In the genomic region with DNA sequence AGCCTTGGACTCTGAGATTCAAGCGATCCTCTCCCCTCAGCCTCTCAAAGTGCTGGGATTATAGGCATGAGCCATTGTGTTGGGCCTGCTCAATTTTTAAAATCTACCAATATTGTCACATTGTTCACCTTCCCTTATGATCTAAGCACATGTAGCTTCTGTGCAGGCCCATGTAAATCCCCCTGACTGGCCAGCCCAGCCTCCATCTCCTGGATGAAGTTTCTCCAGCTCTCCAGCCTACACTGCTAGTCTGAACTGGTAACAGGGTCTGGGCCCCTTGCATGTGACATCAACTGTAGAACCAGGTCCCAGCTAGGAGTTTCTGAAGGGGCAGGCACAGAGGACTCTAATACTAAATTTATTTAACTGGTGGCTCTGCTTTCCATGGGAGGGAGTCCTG, we compare ENCODE assay signal across 1 cellular context.
TF ChIP-seq lines count a peak whose summit lies in the region.

No MANE protein-coding gene starts in this region.

TF ChIP-seq in K562, 482 proteins besides CTCF, POLR2A, EP300 and RAD21 (continued from another document):
- TF ChIP-seq, protein P1, sequence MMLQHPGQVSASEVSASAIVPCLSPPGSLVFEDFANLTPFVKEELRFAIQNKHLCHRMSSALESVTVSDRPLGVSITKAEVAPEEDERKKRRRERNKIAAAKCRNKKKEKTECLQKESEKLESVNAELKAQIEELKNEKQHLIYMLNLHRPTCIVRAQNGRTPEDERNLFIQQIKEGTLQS (IDR thresholded peaks at IDR 0.05), result no peak
- TF ChIP-seq, protein P1 (CRISPR knock-in tag; conservative IDR thresholded peaks at IDR 0.05), result 0 out of 2 replicates have a peak, but pooled peaks have one; percentile 22
- TF ChIP-seq SRSF9 (IDR thresholded peaks at IDR 0.05; ENCODE audit: borderline replicate concordance, low read depth, low read length) (no peak), KAT7 (CRISPR knock-in tag; IDR thresholded peaks at IDR 0.05; ENCODE audit: borderline replicate concordance) (no peak), SRSF3 (IDR thresholded peaks at IDR 0.05; ENCODE audit: insufficient read depth, low read length) (no peak), HNRNPL (IDR thresholded peaks at IDR 0.05; ENCODE audit: low read depth, low read length) (no peak), ZNF347 (CRISPR knock-in tag; IDR thresholded peaks at IDR 0.05; ENCODE audit: low read depth) (no peak), ZNF143 (CRISPR knock-in tag; IDR thresholded peaks at IDR 0.05) (peak; percentile 8; the same call in 1 of the 2 replicates), RFX7 (CRISPR knock-in tag; IDR thresholded peaks at IDR 0.05) (no peak), ZNF324 (CRISPR knock-in tag; IDR thresholded peaks at IDR 0.05) (no peak), NFATC3 (IDR thresholded peaks at IDR 0.05) (no peak), ZNF695 (CRISPR knock-in tag; IDR thresholded peaks at IDR 0.05) (no peak), DNMT1 (IDR thresholded peaks at IDR 0.05) (no peak), JUND (IDR thresholded peaks at IDR 0.05; ENCODE audit: borderline replicate concordance, low read depth, low read length) (no peak), JUND (tag; IDR thresholded peaks at IDR 0.05; ENCODE audit: borderline replicate concordance, low read depth, low read length) (no peak), KLF13 (tag; IDR thresholded peaks at IDR 0.05; ENCODE audit: borderline replicate concordance, low read depth) (no peak), MCM3 (IDR thresholded peaks at IDR 0.05) (no peak), TGIF2 (CRISPR knock-in tag; IDR thresholded peaks at IDR 0.05) (no peak), ZNF561 (CRISPR knock-in tag; conservative IDR thresholded peaks at IDR 0.05) (no peak), HMG20B (CRISPR knock-in tag; IDR thresholded peaks at IDR 0.05) (no peak), KDM2B (CRISPR knock-in tag; IDR thresholded peaks at IDR 0.05) (no peak), EWSR1 (IDR thresholded peaks at IDR 0.05; ENCODE audit: borderline replicate concordance, low read depth, partially characterized antibody) (no peak), NFE2L1 (tag; IDR thresholded peaks at IDR 0.05; ENCODE audit: borderline replicate concordance, low read depth) (no peak), TSC22D4 (tag; IDR thresholded peaks at IDR 0.05) (no peak)
- TF ChIP-seq, protein P2, sequence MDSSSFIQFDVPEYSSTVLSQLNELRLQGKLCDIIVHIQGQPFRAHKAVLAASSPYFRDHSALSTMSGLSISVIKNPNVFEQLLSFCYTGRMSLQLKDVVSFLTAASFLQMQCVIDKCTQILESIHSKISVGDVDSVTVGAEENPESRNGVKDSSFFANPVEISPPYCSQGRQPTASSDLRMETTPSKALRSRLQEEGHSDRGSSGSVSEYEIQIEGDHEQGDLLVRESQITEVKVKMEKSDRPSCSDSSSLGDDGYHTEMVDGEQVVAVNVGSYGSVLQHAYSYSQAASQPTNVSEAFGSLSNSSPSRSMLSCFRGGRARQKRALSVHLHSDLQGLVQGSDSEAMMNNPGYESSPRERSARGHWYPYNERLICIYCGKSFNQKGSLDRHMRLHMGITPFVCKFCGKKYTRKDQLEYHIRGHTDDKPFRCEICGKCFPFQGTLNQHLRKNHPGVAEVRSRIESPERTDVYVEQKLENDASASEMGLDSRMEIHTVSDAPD (CRISPR knock-in tag; IDR thresholded peaks at IDR 0.05), result no peak
- TF ChIP-seq, protein P3, sequence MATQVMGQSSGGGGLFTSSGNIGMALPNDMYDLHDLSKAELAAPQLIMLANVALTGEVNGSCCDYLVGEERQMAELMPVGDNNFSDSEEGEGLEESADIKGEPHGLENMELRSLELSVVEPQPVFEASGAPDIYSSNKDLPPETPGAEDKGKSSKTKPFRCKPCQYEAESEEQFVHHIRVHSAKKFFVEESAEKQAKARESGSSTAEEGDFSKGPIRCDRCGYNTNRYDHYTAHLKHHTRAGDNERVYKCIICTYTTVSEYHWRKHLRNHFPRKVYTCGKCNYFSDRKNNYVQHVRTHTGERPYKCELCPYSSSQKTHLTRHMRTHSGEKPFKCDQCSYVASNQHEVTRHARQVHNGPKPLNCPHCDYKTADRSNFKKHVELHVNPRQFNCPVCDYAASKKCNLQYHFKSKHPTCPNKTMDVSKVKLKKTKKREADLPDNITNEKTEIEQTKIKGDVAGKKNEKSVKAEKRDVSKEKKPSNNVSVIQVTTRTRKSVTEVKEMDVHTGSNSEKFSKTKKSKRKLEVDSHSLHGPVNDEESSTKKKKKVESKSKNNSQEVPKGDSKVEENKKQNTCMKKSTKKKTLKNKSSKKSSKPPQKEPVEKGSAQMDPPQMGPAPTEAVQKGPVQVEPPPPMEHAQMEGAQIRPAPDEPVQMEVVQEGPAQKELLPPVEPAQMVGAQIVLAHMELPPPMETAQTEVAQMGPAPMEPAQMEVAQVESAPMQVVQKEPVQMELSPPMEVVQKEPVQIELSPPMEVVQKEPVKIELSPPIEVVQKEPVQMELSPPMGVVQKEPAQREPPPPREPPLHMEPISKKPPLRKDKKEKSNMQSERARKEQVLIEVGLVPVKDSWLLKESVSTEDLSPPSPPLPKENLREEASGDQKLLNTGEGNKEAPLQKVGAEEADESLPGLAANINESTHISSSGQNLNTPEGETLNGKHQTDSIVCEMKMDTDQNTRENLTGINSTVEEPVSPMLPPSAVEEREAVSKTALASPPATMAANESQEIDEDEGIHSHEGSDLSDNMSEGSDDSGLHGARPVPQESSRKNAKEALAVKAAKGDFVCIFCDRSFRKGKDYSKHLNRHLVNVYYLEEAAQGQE (CRISPR knock-in tag; IDR thresholded peaks at IDR 0.05; ENCODE audit: low read depth), result no peak
- TF ChIP-seq, protein P4, sequence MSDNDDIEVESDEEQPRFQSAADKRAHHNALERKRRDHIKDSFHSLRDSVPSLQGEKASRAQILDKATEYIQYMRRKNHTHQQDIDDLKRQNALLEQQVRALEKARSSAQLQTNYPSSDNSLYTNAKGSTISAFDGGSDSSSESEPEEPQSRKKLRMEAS (CRISPR knock-in tag; IDR thresholded peaks at IDR 0.05), result peak; percentile 48; the same call in 1 of the 2 replicates
- TF ChIP-seq, protein P5, sequence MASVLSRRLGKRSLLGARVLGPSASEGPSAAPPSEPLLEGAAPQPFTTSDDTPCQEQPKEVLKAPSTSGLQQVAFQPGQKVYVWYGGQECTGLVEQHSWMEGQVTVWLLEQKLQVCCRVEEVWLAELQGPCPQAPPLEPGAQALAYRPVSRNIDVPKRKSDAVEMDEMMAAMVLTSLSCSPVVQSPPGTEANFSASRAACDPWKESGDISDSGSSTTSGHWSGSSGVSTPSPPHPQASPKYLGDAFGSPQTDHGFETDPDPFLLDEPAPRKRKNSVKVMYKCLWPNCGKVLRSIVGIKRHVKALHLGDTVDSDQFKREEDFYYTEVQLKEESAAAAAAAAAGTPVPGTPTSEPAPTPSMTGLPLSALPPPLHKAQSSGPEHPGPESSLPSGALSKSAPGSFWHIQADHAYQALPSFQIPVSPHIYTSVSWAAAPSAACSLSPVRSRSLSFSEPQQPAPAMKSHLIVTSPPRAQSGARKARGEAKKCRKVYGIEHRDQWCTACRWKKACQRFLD (CRISPR knock-in tag; IDR thresholded peaks at IDR 0.05), result no peak
- TF ChIP-seq, protein P6, sequence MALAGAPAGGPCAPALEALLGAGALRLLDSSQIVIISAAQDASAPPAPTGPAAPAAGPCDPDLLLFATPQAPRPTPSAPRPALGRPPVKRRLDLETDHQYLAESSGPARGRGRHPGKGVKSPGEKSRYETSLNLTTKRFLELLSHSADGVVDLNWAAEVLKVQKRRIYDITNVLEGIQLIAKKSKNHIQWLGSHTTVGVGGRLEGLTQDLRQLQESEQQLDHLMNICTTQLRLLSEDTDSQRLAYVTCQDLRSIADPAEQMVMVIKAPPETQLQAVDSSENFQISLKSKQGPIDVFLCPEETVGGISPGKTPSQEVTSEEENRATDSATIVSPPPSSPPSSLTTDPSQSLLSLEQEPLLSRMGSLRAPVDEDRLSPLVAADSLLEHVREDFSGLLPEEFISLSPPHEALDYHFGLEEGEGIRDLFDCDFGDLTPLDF (CRISPR knock-in tag; IDR thresholded peaks at IDR 0.05), result peak; percentile 64
- TF ChIP-seq, protein P7, sequence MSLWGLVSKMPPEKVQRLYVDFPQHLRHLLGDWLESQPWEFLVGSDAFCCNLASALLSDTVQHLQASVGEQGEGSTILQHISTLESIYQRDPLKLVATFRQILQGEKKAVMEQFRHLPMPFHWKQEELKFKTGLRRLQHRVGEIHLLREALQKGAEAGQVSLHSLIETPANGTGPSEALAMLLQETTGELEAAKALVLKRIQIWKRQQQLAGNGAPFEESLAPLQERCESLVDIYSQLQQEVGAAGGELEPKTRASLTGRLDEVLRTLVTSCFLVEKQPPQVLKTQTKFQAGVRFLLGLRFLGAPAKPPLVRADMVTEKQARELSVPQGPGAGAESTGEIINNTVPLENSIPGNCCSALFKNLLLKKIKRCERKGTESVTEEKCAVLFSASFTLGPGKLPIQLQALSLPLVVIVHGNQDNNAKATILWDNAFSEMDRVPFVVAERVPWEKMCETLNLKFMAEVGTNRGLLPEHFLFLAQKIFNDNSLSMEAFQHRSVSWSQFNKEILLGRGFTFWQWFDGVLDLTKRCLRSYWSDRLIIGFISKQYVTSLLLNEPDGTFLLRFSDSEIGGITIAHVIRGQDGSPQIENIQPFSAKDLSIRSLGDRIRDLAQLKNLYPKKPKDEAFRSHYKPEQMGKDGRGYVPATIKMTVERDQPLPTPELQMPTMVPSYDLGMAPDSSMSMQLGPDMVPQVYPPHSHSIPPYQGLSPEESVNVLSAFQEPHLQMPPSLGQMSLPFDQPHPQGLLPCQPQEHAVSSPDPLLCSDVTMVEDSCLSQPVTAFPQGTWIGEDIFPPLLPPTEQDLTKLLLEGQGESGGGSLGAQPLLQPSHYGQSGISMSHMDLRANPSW (CRISPR knock-in tag; IDR thresholded peaks at IDR 0.05), result peak; percentile 58; the same call in 1 of the 2 replicates
- TF ChIP-seq, protein P8, sequence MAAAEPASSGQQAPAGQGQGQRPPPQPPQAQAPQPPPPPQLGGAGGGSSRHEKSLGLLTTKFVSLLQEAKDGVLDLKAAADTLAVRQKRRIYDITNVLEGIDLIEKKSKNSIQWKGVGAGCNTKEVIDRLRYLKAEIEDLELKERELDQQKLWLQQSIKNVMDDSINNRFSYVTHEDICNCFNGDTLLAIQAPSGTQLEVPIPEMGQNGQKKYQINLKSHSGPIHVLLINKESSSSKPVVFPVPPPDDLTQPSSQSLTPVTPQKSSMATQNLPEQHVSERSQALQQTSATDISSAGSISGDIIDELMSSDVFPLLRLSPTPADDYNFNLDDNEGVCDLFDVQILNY (CRISPR knock-in tag; IDR thresholded peaks at IDR 0.05), result peak; percentile 9; the same call in 1 of the 2 replicates
- TF ChIP-seq, protein P9, sequence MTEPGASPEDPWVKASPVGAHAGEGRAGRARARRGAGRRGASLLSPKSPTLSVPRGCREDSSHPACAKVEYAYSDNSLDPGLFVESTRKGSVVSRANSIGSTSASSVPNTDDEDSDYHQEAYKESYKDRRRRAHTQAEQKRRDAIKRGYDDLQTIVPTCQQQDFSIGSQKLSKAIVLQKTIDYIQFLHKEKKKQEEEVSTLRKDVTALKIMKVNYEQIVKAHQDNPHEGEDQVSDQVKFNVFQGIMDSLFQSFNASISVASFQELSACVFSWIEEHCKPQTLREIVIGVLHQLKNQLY (CRISPR knock-in tag; conservative IDR thresholded peaks at IDR 0.05), result peak in 1 of 2 experiments; percentile 86; a peak in 1 of 4 replicates
- TF ChIP-seq, protein P10, sequence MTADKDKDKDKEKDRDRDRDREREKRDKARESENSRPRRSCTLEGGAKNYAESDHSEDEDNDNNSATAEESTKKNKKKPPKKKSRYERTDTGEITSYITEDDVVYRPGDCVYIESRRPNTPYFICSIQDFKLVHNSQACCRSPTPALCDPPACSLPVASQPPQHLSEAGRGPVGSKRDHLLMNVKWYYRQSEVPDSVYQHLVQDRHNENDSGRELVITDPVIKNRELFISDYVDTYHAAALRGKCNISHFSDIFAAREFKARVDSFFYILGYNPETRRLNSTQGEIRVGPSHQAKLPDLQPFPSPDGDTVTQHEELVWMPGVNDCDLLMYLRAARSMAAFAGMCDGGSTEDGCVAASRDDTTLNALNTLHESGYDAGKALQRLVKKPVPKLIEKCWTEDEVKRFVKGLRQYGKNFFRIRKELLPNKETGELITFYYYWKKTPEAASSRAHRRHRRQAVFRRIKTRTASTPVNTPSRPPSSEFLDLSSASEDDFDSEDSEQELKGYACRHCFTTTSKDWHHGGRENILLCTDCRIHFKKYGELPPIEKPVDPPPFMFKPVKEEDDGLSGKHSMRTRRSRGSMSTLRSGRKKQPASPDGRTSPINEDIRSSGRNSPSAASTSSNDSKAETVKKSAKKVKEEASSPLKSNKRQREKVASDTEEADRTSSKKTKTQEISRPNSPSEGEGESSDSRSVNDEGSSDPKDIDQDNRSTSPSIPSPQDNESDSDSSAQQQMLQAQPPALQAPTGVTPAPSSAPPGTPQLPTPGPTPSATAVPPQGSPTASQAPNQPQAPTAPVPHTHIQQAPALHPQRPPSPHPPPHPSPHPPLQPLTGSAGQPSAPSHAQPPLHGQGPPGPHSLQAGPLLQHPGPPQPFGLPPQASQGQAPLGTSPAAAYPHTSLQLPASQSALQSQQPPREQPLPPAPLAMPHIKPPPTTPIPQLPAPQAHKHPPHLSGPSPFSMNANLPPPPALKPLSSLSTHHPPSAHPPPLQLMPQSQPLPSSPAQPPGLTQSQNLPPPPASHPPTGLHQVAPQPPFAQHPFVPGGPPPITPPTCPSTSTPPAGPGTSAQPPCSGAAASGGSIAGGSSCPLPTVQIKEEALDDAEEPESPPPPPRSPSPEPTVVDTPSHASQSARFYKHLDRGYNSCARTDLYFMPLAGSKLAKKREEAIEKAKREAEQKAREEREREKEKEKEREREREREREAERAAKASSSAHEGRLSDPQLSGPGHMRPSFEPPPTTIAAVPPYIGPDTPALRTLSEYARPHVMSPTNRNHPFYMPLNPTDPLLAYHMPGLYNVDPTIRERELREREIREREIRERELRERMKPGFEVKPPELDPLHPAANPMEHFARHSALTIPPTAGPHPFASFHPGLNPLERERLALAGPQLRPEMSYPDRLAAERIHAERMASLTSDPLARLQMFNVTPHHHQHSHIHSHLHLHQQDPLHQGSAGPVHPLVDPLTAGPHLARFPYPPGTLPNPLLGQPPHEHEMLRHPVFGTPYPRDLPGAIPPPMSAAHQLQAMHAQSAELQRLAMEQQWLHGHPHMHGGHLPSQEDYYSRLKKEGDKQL (CRISPR knock-in tag; IDR thresholded peaks at IDR 0.05; ENCODE audit: borderline replicate concordance), result no peak
- TF ChIP-seq, protein P11, sequence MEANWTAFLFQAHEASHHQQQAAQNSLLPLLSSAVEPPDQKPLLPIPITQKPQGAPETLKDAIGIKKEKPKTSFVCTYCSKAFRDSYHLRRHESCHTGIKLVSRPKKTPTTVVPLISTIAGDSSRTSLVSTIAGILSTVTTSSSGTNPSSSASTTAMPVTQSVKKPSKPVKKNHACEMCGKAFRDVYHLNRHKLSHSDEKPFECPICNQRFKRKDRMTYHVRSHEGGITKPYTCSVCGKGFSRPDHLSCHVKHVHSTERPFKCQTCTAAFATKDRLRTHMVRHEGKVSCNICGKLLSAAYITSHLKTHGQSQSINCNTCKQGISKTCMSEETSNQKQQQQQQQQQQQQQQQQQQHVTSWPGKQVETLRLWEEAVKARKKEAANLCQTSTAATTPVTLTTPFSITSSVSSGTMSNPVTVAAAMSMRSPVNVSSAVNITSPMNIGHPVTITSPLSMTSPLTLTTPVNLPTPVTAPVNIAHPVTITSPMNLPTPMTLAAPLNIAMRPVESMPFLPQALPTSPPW (CRISPR knock-in tag; IDR thresholded peaks at IDR 0.05), result no peak
